In genomic region chr15:92958105-92958504, GRCh38 we compare ENCODE assay signal across 9 cellular contexts. TPM values are rescaled to one million over a fixed set of nuclear protein-coding genes. Genes with fewer than 3 reads are reported as not detected.
DNase-seq lines count a peak whose midpoint lies in the region.
"Had no signal": no experiment of that assay in that cellular context is flagged by ENCODE, and none has a peak within 500 bp of the region (broad histone marks: within the 10 kb centered on the region; RNA-seq: fewer than 3 reads in every experiment).

No MANE protein-coding gene starts in this region.

- no peak overlapping the region for H2BK12ac ChIP-seq in mesenchymal stem cell (ENCODE audit: low read length in 2 of 2)

- H3K14ac ChIP-seq in mesenchymal stem cell (ENCODE audit: low read length in 2 of 2), result no peak overlapping the region

- no peak overlapping the region for H2BK15ac ChIP-seq in mesenchymal stem cell (ENCODE audit: low read depth, poor library complexity, severe bottlenecking)

- H2BK5ac ChIP-seq in mesenchymal stem cell (ENCODE audit: low read depth, low read length, poor library complexity, severe bottlenecking), result no peak overlapping the region

- H3K27ac ChIP-seq in mesenchymal stem cell (ENCODE audit: low read length, poor library complexity, severe bottlenecking), result no peak overlapping the region

- H3K18ac ChIP-seq in mesenchymal stem cell (ENCODE audit: low read depth in 1 of 2, low read length in 2 of 2), result no peak overlapping the region

- H3K4me3 Mint-ChIP-seq in activated T-helper 2 cell treated with anti-CD3 and anti-CD28 coated beads, Interferon-gamma antibody, Interleukin-2, Interleukin-4, amounts not matched to agents 10 μg/mL and 5 μg/mL and 100 μg/mL, durations not matched to agents 14 hours and 24 hours and 36 hours (ENCODE audit: low read depth), result peak overlapping the region; percentile 3

- H2AFZ ChIP-seq in mesenchymal stem cell (ENCODE audit: low read depth, low read length), result no peak overlapping the region

- intact Hi-C loops in activated T-helper 2 cell treated with anti-CD3 and anti-CD28 coated beads, Interferon-gamma antibody, Interleukin-2, Interleukin-4, amounts not matched to agents 10 μg/mL and 5 μg/mL and 100 μg/mL, durations not matched to agents 14 hours and 24 hours and 36 hours (cut with micrococcal nuclease), result no loop called here

- peaks cover 95% of the 10 kb centered on the region for H3K36me3 Mint-ChIP-seq in activated T-helper 2 cell treated with anti-CD3 and anti-CD28 coated beads, Interferon-gamma antibody, Interleukin-2, Interleukin-4, amounts not matched to agents 10 μg/mL and 5 μg/mL and 100 μg/mL, durations not matched to agents 14 hours and 24 hours and 36 hours (ENCODE audit: low read depth)

- H3K79me1 ChIP-seq in mesenchymal stem cell (replicated peaks; ENCODE audit: low read length, poor library complexity, severe bottlenecking), result peaks cover 3% of the 10 kb centered on the region

- no peak overlapping the region for H3K9ac ChIP-seq in mesenchymal stem cell (ENCODE audit: low read length)

- DNase-seq in activated CD4-positive, CD25-positive, alpha-beta regulatory T cell (lab: John Stamatoyannopoulos, UW), result peak in 3 of 4 experiments; percentile 10 to 15 (median 11)
- DNase-seq in activated CD4-positive, CD25-positive, alpha-beta regulatory T cell treated with anti-CD3 and anti-CD28 coated beads, Interleukin-2, amount 50 U/mL, for 72 hours, result no peak
- no peak for DNase-seq in activated T-helper 2 cell treated with anti-CD3 and anti-CD28 coated beads, Interferon-gamma antibody, Interleukin-2, Interleukin-4, amounts not matched to agents 10 μg/mL and 5 μg/mL and 100 μg/mL, durations not matched to agents 14 hours and 24 hours and 36 hours (ENCODE audit: low spot score)
- peak; percentile 33 for DNase-seq in mesenchymal stem cell
- DNase-seq in stimulated activated CD8-positive, alpha-beta memory T cell treated with anti-CD3 and anti-CD28 coated beads, Interleukin-7, amount 100 ng/mL, for 4 hours (ENCODE audit: low read depth in 2 of 2), result peak; percentile 37 to 62
- no peak for DNase-seq in epidermal melanocyte (ENCODE audit: insufficient read length, low spot score)
- no peak for DNase-seq in NK-92 treated with Interleukin-12 subunit alpha and Interleukin-12 subunit beta, amount 100 ng/mL, for 24 hours (lab: John Stamatoyannopoulos, UW)
- DNase-seq in DMS 273 (lab: John Stamatoyannopoulos, UW; ENCODE audit: unreplicated experiment), result no peak
- DNase-seq: 8988T had no signal

- H2BK120ac ChIP-seq in mesenchymal stem cell (ENCODE audit: low read depth, low read length), result no peak overlapping the region

- H3K36me3 ChIP-seq in mesenchymal stem cell (ENCODE audit: control insufficient read depth in 1 of 2, insufficient read depth in 2 of 2, low read depth in 1 of 2, low read length in 2 of 2), result peaks cover 15 to 99% of the 10 kb centered on the region in 2 experiments

- H3K4me1 Mint-ChIP-seq in activated T-helper 2 cell treated with anti-CD3 and anti-CD28 coated beads, Interferon-gamma antibody, Interleukin-2, Interleukin-4, amounts not matched to agents 10 μg/mL and 5 μg/mL and 100 μg/mL, durations not matched to agents 14 hours and 24 hours and 36 hours (ENCODE audit: low read depth), result peaks cover 37% of the 10 kb centered on the region

- H3K27me3 ChIP-seq in mesenchymal stem cell (ENCODE audit: control insufficient read depth in 1 of 2, insufficient read depth in 1 of 2, low read length in 2 of 2), result no peaks in the 10 kb centered on the region

- 86% methylated on average over 8 of the region's 8 CpGs for WGBS in mesenchymal stem cell

- H4K8ac ChIP-seq in mesenchymal stem cell (ENCODE audit: low read length), result no peak overlapping the region

- no peak overlapping the region for H3K4me2 ChIP-seq in mesenchymal stem cell (ENCODE audit: low read length, poor library complexity, severe bottlenecking)

- H3K27ac Mint-ChIP-seq in activated T-helper 2 cell treated with anti-CD3 and anti-CD28 coated beads, Interferon-gamma antibody, Interleukin-2, Interleukin-4, amounts not matched to agents 10 μg/mL and 5 μg/mL and 100 μg/mL, durations not matched to agents 14 hours and 24 hours and 36 hours, result peak overlapping the region; percentile 75

- peaks cover 16% of the 10 kb centered on the region for H3K9me3 Mint-ChIP-seq in activated T-helper 2 cell treated with anti-CD3 and anti-CD28 coated beads, Interferon-gamma antibody, Interleukin-2, Interleukin-4, amounts not matched to agents 10 μg/mL and 5 μg/mL and 100 μg/mL, durations not matched to agents 14 hours and 24 hours and 36 hours

- peaks cover 5% of the 10 kb centered on the region for H3K4me1 ChIP-seq in mesenchymal stem cell (ENCODE audit: control insufficient read depth, insufficient read depth, low read depth, low read length)

- no peak overlapping the region for H3K4ac ChIP-seq in mesenchymal stem cell (ENCODE audit: low read depth in 1 of 2, low read length in 2 of 2)

- H3K27me3 Mint-ChIP-seq in activated T-helper 2 cell treated with anti-CD3 and anti-CD28 coated beads, Interferon-gamma antibody, Interleukin-2, Interleukin-4, amounts not matched to agents 10 μg/mL and 5 μg/mL and 100 μg/mL, durations not matched to agents 14 hours and 24 hours and 36 hours (ENCODE audit: low read depth), result no peaks in the 10 kb centered on the region

- H3K4me3 ChIP-seq in mesenchymal stem cell (ENCODE audit: insufficient read depth in 1 of 2, low read depth in 1 of 2, low read length in 2 of 2), result no peak overlapping the region

- H3K9me3 ChIP-seq in mesenchymal stem cell (ENCODE audit: control insufficient read depth, low read length), result peaks cover 4% of the 10 kb centered on the region

- H2AK5ac ChIP-seq in mesenchymal stem cell (ENCODE audit: low read length, severe bottlenecking), result no peak overlapping the region

- no peak overlapping the region for H3K23ac ChIP-seq in mesenchymal stem cell (ENCODE audit: low read length in 2 of 2)

- no peak overlapping the region for H4K91ac ChIP-seq in mesenchymal stem cell (ENCODE audit: low read length)

RNA-seq across cellular contexts. Expression of gene CHD2, which starts 58.0 kb away (rescaled TPM):
- total RNA-seq in activated T-helper 2 cell treated with anti-CD3 and anti-CD28 coated beads, Interferon-gamma antibody, Interleukin-2, Interleukin-4, amounts not matched to agents 10 μg/mL and 5 μg/mL and 100 μg/mL, durations not matched to agents 14 hours and 24 hours and 36 hours, result 105 and 111 TPM in 2 replicates
- 52.6 TPM for polyA plus RNA-seq in mesenchymal stem cell (2013, experiment 1 of 2)
- polyA plus RNA-seq in mesenchymal stem cell (2013, experiment 2 of 2), result 52.4 TPM

Comparison
In these comparisons a context has a peak if more than half of its experiments do, and no peak if none do; other contexts are left out.
1. DNase-seq: peak in activated CD4-positive, CD25-positive, alpha-beta regulatory T cell (3 of 4), mesenchymal stem cell (single experiment) and stimulated activated CD8-positive, alpha-beta memory T cell treated with anti-CD3 and anti-CD28 coated beads, Interleukin-7, amount 100 ng/mL, for 4 hours (2 of 2); none in activated CD4-positive, CD25-positive, alpha-beta regulatory T cell treated with anti-CD3 and anti-CD28 coated beads, Interleukin-2, amount 50 U/mL, for 72 hours (single experiment), activated T-helper 2 cell treated with anti-CD3 and anti-CD28 coated beads, Interferon-gamma antibody, Interleukin-2, Interleukin-4, amounts not matched to agents 10 μg/mL and 5 μg/mL and 100 μg/mL, durations not matched to agents 14 hours and 24 hours and 36 hours (single experiment), epidermal melanocyte (single experiment), NK-92 treated with Interleukin-12 subunit alpha and Interleukin-12 subunit beta, amount 100 ng/mL, for 24 hours (single experiment) and DMS 273 (single experiment).